Comparison of ENCODE assay signal across 9 cellular contexts in genomic region chr20:44364780-44365179, GRCh38. TPM values are rescaled to one million over a fixed set of nuclear protein-coding genes. Genes with fewer than 3 reads are reported as not detected.
"Had no signal": no experiment of that assay in that cellular context is flagged by ENCODE, and none has a peak within 500 bp of the region (broad histone marks: within the 10 kb centered on the region; RNA-seq: fewer than 3 reads in every experiment).

No MANE protein-coding gene starts in this region.

- DNase-seq: H9, HCEC 1CT, IMR-90, KBM-7 had no signal

- FAIRE-seq: H1, H54 had no signal

- ATAC-seq: GM23338 had no signal

- H3K27ac ChIP-seq: KMS-11 had no signal

- H3K9ac ChIP-seq: KMS-11 had no signal

- H2AFZ ChIP-seq: GM23338 had no signal

- H3K4me3 ChIP-seq: GM23338 had no signal

- H3K4me2 ChIP-seq: GM23338, KMS-11 had no signal

RNA-seq across cellular contexts. Expression of gene HNF4A, which starts 9.3 kb away (rescaled TPM):
- total RNA-seq: GM23338, H1, H9, IMR-90 had no signal
- polyA plus RNA-seq: GM23338, IMR-90 had no signal

RNA-seq across cellular contexts. Expression of gene R3HDML, which starts 27.9 kb away (rescaled TPM):
- total RNA-seq: GM23338, H1, H9, HT-29, IMR-90 had no signal
- polyA plus RNA-seq: GM23338, H1, IMR-90 had no signal
